In genomic region chr2:98886066-98886554, GRCh38 we compare ENCODE assay signal across 15 cellular contexts. TPM values are rescaled to one million over a fixed set of nuclear protein-coding genes. Genes with fewer than 3 reads are reported as not detected.
DNase-seq lines count a peak whose midpoint lies in the region; FAIRE-seq and TF ChIP-seq lines count a peak whose summit lies in the region.
"Had no signal": no experiment of that assay in that cellular context is flagged by ENCODE, and none has a peak within 500 bp of the region (broad histone marks: within the 10 kb centered on the region; RNA-seq: fewer than 3 reads in every experiment).

No MANE protein-coding gene starts in this region.

- peaks cover 4% of the 10 kb centered on the region for H3K27me3 Mint-ChIP-seq in type B pancreatic cell

- no peak for TF ChIP-seq CTCF in type B pancreatic cell (conservative IDR thresholded peaks at IDR 0.05)

- in situ Hi-C loops in ACHN (cut with HindIII; ENCODE audit: low pct_ligation_motif_present, low pct_unique_long_range_greater_than_20kb, low sequenced_read_pairs) = no loop called here

- peaks cover 18% of the 10 kb centered on the region for H3K9me3 Mint-ChIP-seq in type B pancreatic cell

- H3K4me3 Mint-ChIP-seq in type B pancreatic cell = no peak overlapping the region
- H3K4me3 Mint-ChIP-seq: CD4-positive, alpha-beta T cell had no signal

- H3K4me1 Mint-ChIP-seq in type B pancreatic cell (ENCODE audit: unreplicated experiment) = no peaks in the 10 kb centered on the region

- no peaks in the 10 kb centered on the region for H3K36me3 Mint-ChIP-seq in type B pancreatic cell

- peak; percentile 56 for DNase-seq in ACHN
- peak; percentile 29 for DNase-seq in RCC 7860 (ENCODE audit: low spot score)
- DNase-seq in glomerular visceral epithelial cell (ENCODE audit: extremely low spot score) = peak; percentile 6
- DNase-seq in type B pancreatic cell (ENCODE audit: extremely low spot score, unreplicated experiment) = peak; percentile 6
- DNase-seq in inferior parietal cortex (ENCODE audit: extremely low spot score) = no peak
- DNase-seq in NCI-H1092 (lab: John Stamatoyannopoulos, UW) = no peak
- DNase-seq: AML-193; Caco-2; CD4-positive, alpha-beta T cell; DMS153; DMS79 treated with DMSO at 0.1 percent for 48 hours; GF-D8; GM23248 had no signal

- no peak for FAIRE-seq in RCC 7860 (lab: Jason Lieb, UNC)
- FAIRE-seq: A204.1, GM12878 had no signal

- H3K27ac Mint-ChIP-seq in type B pancreatic cell = no peak overlapping the region
- H3K27ac Mint-ChIP-seq: CD4-positive, alpha-beta T cell had no signal

RNA-seq across cellular contexts. Expression of gene CRACDL, which starts 49.9 kb away (rescaled TPM):
- total RNA-seq in type B pancreatic cell (ENCODE audit: low replicate concordance) = 6.2 and 9.6 TPM in 2 replicates
- total RNA-seq: GM23248 had no signal

Comparison
In these comparisons a context has a peak if more than half of its experiments do, and no peak if none do; other contexts are left out.
1. DNase-seq: peak in ACHN (single experiment), RCC 7860 (single experiment), glomerular visceral epithelial cell (single experiment) and type B pancreatic cell (single experiment); none in inferior parietal cortex (single experiment) and NCI-H1092 (single experiment).